ENCODE assay signal across 35 cellular contexts in genomic region chr7:7474436-7474835, GRCh38.
"Had no signal": no experiment of that assay in that cellular context is flagged by ENCODE, and none has a peak within 500 bp of the region (broad histone marks: within the 10 kb centered on the region; RNA-seq: fewer than 3 reads in every experiment).

No MANE protein-coding gene starts in this region.

- H3K9me3 ChIP-seq: MG63 had no signal

- DNase-seq: Karpas-422, Kasumi-1, MG63, MM.1S, MV-4-11, NCI-H1048, NCI-H1092, NCI-H1092 treated with DMSO at 0.1 percent for 48 hours, NCI-H1105, NCI-H1105 treated with DMSO at 0.1 percent for 48 hours, NCI-H1417, NCI-H1417 treated with DMSO at 0.1 percent for 48 hours, NCI-H1436, NCI-H1436 treated with DMSO at 0.1 percent for 48 hours, NCI-H146, NCI-H1694, NCI-H1694 treated with DMSO at 0.1 percent for 48 hours, NCI-H187, NCI-H187 treated with DMSO at 0.1 percent for 48 hours, NCI-H1930, NCI-H2029, NCI-H2029 treated with DMSO at 0.1 percent for 48 hours, NCI-H2081, NCI-H2081 treated with DMSO at 0.1 percent for 48 hours, NCI-H2107, NCI-H2171, NCI-H2171 treated with DMSO at 0.1 percent for 48 hours, NCI-H2227 treated with DMSO at 0.1 percent for 48 hours, NCI-H226, NCI-H345, NCI-H446, NCI-H446 treated with DMSO at 0.1 percent for 48 hours, NCI-H510A, NCI-H510A treated with DMSO at 0.1 percent for 48 hours, NCI-H524 had no signal

- H3K27me3 ChIP-seq: MG63 had no signal

- H3K4me3 ChIP-seq: MG63 had no signal

- H3K36me3 ChIP-seq: MG63 had no signal
